8 cellular contexts compared by ENCODE assay signal in genomic region chr12:121888478-121889266, GRCh38. TPM values are rescaled to one million over a fixed set of nuclear protein-coding genes. Genes with fewer than 3 reads are reported as not detected.
DNase-seq lines count a peak whose midpoint lies in the region; ATAC-seq lines count a peak whose summit lies in the region.

Gene PSMD9 (plus strand): TSS chr12:121888790. CDS start chr12:121888857, 67 bp downstream.

- ATAC-seq in GM21529 (IDR thresholded peaks at IDR 0.05; ENCODE audit: unreplicated experiment): peak; percentile 91

- H3K4me3 ChIP-seq in mononuclear cell (ENCODE audit: low read length): peak within 1 kb of the TSS; percentile 87

- H3K9me3 Mint-ChIP-seq in IgD-negative memory B cell: no peaks in the 10 kb centered on the region

- DNase-seq in DMS153 treated with DMSO at 0.1 percent for 48 hours (lab: John Stamatoyannopoulos, UW; ENCODE audit: unreplicated experiment): peak; percentile 95
- DNase-seq in OCI-M1 (lab: John Stamatoyannopoulos, UW): peak; percentile 98
- DNase-seq in activated T-cell treated with anti-CD3 and anti-CD28 coated beads for 24 hours (ENCODE audit: low read depth): peak; percentile 99
- peak; percentile 91 for DNase-seq in epidermal melanocyte (ENCODE audit: insufficient read length, low spot score)
- DNase-seq in stimulated activated CD8-positive, alpha-beta memory T cell treated with anti-CD3 and anti-CD28 coated beads, Interleukin-4, amount 100 ng/mL, for 1 hour (ENCODE audit: low read depth in 2 of 2, low spot score in 1 of 2): peak; percentile 97

- peaks cover 25% of the 10 kb centered on the region for H3K4me1 ChIP-seq in mononuclear cell (ENCODE audit: insufficient read depth, low read length)

- H3K9me3 ChIP-seq in mononuclear cell (ENCODE audit: low read depth, low read length): no peaks in the 10 kb centered on the region

- no peaks in the 10 kb centered on the region for H3K36me3 Mint-ChIP-seq in IgD-negative memory B cell

- no peaks in the 10 kb centered on the region for H3K27me3 Mint-ChIP-seq in IgD-negative memory B cell

- peak within 1 kb of the TSS; percentile 97 to 100 (median 99) for H3K4me3 Mint-ChIP-seq in IgD-negative memory B cell

- peaks cover 17 to 23% (median 20%) of the 10 kb centered on the region in 3 donors for H3K4me1 Mint-ChIP-seq in IgD-negative memory B cell

- peak within 1 kb of the TSS; percentile 97 to 99 (median 97) for H3K27ac Mint-ChIP-seq in IgD-negative memory B cell

- H3K27me3 ChIP-seq in mononuclear cell (ENCODE audit: insufficient read depth, low read length): no peaks in the 10 kb centered on the region

RNA-seq across cellular contexts. Expression of gene PSMD9, which starts in this region (rescaled TPM):
- polyA plus RNA-seq in IgD-negative memory B cell: 78.3 TPM
- 25.0 TPM for total RNA-seq in mononuclear cell

Comparison
In these comparisons a context has a peak if more than half of its experiments do, and no peak if none do; other contexts are left out.
1. Peak in every context shown above with its lines: DNase-seq, ATAC-seq and H3K4me3 ChIP-seq.